In the genomic region with DNA sequence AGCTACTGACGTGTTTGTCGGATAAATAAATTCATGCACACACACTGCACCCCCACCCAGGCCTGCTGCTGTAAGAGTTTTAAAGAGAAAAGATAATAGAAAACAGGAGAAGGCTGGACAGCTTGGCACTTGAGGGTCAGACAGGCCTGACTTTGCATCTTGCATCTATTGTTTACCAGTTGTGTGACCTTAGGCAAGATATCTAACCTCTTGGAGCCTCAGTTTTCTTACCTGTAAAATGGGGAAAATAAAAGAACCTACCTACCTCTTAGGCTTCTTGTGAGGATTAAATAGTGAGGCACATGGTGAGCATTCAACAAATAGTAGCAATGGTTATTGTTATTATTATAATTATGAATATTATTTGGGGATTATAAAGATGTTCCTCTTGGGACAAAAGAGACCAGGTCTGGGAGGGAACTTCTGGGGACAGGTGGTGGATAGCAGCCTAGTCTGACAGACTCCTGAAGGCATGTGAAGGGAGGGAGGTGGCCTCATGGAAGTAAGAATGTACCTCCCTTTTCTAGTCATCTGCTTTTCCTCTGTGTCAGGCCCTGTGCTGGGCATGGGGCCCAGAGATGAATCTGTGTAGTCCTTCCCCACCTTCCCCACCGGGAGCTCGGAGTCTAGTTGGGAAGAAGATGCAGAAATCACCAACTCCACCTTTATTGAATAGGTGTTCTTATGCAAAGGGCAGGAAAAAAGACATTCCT, we compare ENCODE assay signal across 32 cellular contexts. TPM values are rescaled to one million over a fixed set of nuclear protein-coding genes. Genes with fewer than 3 reads are reported as not detected.
A peak's percentile ranks its signal among the peaks of the same experiment; 100 is the strongest.
DNase-seq lines count a peak whose midpoint lies in the region; ATAC-seq and TF ChIP-seq lines count a peak whose summit lies in the region.
"Had no signal": no experiment of that assay in that cellular context is flagged by ENCODE, and none has a peak within 500 bp of the region (broad histone marks: within the 10 kb centered on the region; RNA-seq: fewer than 3 reads in every experiment).

No MANE protein-coding gene starts in this region.

- H3K4me3 ChIP-seq in fibroblast of pulmonary artery (replicated peaks; ENCODE audit: low read depth, low read length), result no peak overlapping the region
- H3K4me3 ChIP-seq: A549, adrenal gland, BLaER1, gastrocnemius medialis, left lung, SK-N-MC, tibial artery had no signal

- H3K36me3 Mint-ChIP-seq in type B pancreatic cell, result no peaks in the 10 kb centered on the region
- peaks cover 25% of the 10 kb centered on the region for H3K36me3 Mint-ChIP-seq in activated CD4-positive, alpha-beta T cell treated with anti-CD3 and anti-CD28 coated beads, Interleukin-2, amount 10 ng/mL, durations not matched to agents 24 days and 14 days (ENCODE audit: low read depth)

- no peak for TF ChIP-seq CTCF in VCaP (conservative IDR thresholded peaks at IDR 0.05)
- no peak for TF ChIP-seq CTCF in fibroblast of pulmonary artery (IDR thresholded peaks at IDR 0.05; ENCODE audit: low read length, missing control alignments)
- TF ChIP-seq CTCF in type B pancreatic cell (conservative IDR thresholded peaks at IDR 0.05), result no peak

- peak overlapping the region; percentile 45 for H3K27ac Mint-ChIP-seq in type B pancreatic cell
- H3K27ac Mint-ChIP-seq in activated CD4-positive, alpha-beta T cell treated with anti-CD3 and anti-CD28 coated beads, Interleukin-2, amount 10 ng/mL, durations not matched to agents 24 days and 14 days, result no peak overlapping the region
- H3K27ac Mint-ChIP-seq: activated T-cell treated with anti-CD3 and anti-CD28 coated beads, Interleukin-2, amount 50 U/mL, for 24 hours had no signal

- H3K27ac ChIP-seq in VCaP, result peak overlapping the region; percentile 5; the same call in 1 of the 2 replicates
- H3K27ac ChIP-seq: A549, adrenal gland, BLaER1, brain microvascular endothelial cell, gastrocnemius medialis, left lung, SK-N-MC, tibial artery had no signal

- peaks cover 41% of the 10 kb centered on the region for H3K4me1 Mint-ChIP-seq in type B pancreatic cell (ENCODE audit: unreplicated experiment)
- H3K4me1 Mint-ChIP-seq in activated CD4-positive, alpha-beta T cell treated with anti-CD3 and anti-CD28 coated beads, Interleukin-2, amount 10 ng/mL, durations not matched to agents 24 days and 14 days, result peaks cover 26% of the 10 kb centered on the region

- DNase-seq in left ventricle myocardium superior (no peak), cardiac septum (ENCODE audit: low spot score) (no peak), fibroblast of pulmonary artery (ENCODE audit: low read depth) (peak; percentile 38), type B pancreatic cell (ENCODE audit: extremely low spot score, unreplicated experiment) (no peak), NCI-H510A (lab: John Stamatoyannopoulos, UW) (no peak)
- DNase-seq in activated CD4-positive, alpha-beta T cell treated with anti-CD3 and anti-CD28 coated beads, Interleukin-2, amount 10 ng/mL, durations not matched to agents 24 days and 14 days, result no peak
- DNase-seq: activated CD4-positive, alpha-beta T cell treated with anti-CD3 and anti-CD28 coated beads for 4 hours; activated gamma-delta T cell treated with Interleukin-2 at 50 U/mL for 16 hours; activated T-cell treated with anti-CD3 and anti-CD28 coated beads, Interleukin-2, amount 50 U/mL, for 24 hours; brain microvascular endothelial cell; Caco-2; DMS79; effector CD8-positive, alpha-beta T cell; erythroblast; gastrocnemius medialis; GDM1; HCEC 1CT; hypothalamus; immature natural killer cell; left lung; NCI-H1417 treated with DMSO at 0.1 percent for 48 hours; NCI-H2081 treated with DMSO at 0.1 percent for 48 hours; NCI-H446 treated with DMSO at 0.1 percent for 48 hours; occipital lobe; T-helper 2 cell; tibial artery had no signal

- H3K27me3 Mint-ChIP-seq in type B pancreatic cell, result no peaks in the 10 kb centered on the region
- no peaks in the 10 kb centered on the region for H3K27me3 Mint-ChIP-seq in activated CD4-positive, alpha-beta T cell treated with anti-CD3 and anti-CD28 coated beads, Interleukin-2, amount 10 ng/mL, durations not matched to agents 24 days and 14 days
- H3K27me3 Mint-ChIP-seq: activated T-cell treated with anti-CD3 and anti-CD28 coated beads, Interleukin-2, amount 50 U/mL, for 24 hours had no signal

- H3K9me3 Mint-ChIP-seq in type B pancreatic cell, result no peaks in the 10 kb centered on the region
- no peaks in the 10 kb centered on the region for H3K9me3 Mint-ChIP-seq in activated CD4-positive, alpha-beta T cell treated with anti-CD3 and anti-CD28 coated beads, Interleukin-2, amount 10 ng/mL, durations not matched to agents 24 days and 14 days
- H3K9me3 Mint-ChIP-seq: activated T-cell treated with anti-CD3 and anti-CD28 coated beads, Interleukin-2, amount 50 U/mL, for 24 hours; immature natural killer cell had no signal

- ATAC-seq in left ventricle myocardium superior (peak; percentile 48), HG03521 (IDR thresholded peaks at IDR 0.05; ENCODE audit: unreplicated experiment) (no peak)
- ATAC-seq: A549, gastrocnemius medialis, left lung had no signal

- intact Hi-C loops in left ventricle myocardium superior (cut with micrococcal nuclease) (no loop called here), cardiac septum (cut with DNase I) (no loop called here)
- intact Hi-C loops in activated CD4-positive, alpha-beta T cell treated with anti-CD3 and anti-CD28 coated beads, Interleukin-2, amount 10 ng/mL, durations not matched to agents 24 days and 14 days (cut with micrococcal nuclease), result no loop called here

- H3K4me3 Mint-ChIP-seq in type B pancreatic cell, result peak overlapping the region; percentile 26
- no peak overlapping the region for H3K4me3 Mint-ChIP-seq in activated CD4-positive, alpha-beta T cell treated with anti-CD3 and anti-CD28 coated beads, Interleukin-2, amount 10 ng/mL, durations not matched to agents 24 days and 14 days
- H3K4me3 Mint-ChIP-seq: activated T-cell treated with anti-CD3 and anti-CD28 coated beads, Interleukin-2, amount 50 U/mL, for 24 hours; immature natural killer cell had no signal

RNA-seq across cellular contexts. Expression of a gene that starts 18.3 kb away (rescaled TPM):
- 24.9 TPM for total RNA-seq in left ventricle myocardium superior
- total RNA-seq in cardiac septum, result 29.3 TPM
- total RNA-seq in type B pancreatic cell (ENCODE audit: low replicate concordance), result 76.1 and 82.9 TPM in 2 replicates
- total RNA-seq in activated CD4-positive, alpha-beta T cell treated with anti-CD3 and anti-CD28 coated beads, Interleukin-2, amount 10 ng/mL, durations not matched to agents 24 days and 14 days, result 79.1 and 79.7 TPM in 2 replicates
